Comparison of ENCODE assay signal across 8 cellular contexts in the genomic region with DNA sequence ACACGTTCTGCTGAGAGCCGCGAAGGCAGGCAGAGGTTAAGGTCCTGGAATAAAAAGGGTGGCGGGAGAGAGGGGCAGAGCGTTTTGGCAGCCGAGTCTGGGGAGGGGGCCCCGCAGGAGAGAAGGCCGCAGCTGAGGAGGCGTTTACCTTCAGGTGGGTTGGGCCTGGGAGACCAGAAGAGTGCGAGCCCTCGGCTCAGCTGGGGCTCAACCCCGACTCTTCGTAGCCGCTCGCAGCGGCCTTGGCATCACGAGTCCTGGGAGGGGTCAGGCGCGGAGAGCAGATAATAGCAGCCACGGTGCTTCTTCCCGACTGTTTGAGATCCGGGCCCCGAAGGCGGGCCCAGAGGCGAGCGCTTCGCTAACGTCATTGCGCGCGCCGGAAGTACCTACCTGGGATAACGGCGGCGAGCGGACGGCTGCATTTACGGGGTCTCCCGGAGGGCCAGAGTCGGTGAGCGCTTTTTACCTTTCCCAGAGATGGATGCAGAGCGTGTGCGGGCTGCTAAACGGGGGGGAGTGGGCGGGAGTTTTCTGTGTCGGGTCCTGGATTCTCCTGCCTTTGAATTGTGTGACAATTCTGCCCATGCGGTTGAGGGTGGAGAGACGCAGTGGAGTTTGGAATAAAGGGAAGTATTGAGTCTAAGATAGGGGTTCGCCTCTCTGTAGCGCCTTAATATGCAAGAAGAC. TPM values are rescaled to one million over a fixed set of nuclear protein-coding genes. Genes with fewer than 3 reads are reported as not detected.
DNase-seq lines count a peak whose midpoint lies in the region; ATAC-seq, FAIRE-seq and TF ChIP-seq lines count a peak whose summit lies in the region.

A gene with protein sequence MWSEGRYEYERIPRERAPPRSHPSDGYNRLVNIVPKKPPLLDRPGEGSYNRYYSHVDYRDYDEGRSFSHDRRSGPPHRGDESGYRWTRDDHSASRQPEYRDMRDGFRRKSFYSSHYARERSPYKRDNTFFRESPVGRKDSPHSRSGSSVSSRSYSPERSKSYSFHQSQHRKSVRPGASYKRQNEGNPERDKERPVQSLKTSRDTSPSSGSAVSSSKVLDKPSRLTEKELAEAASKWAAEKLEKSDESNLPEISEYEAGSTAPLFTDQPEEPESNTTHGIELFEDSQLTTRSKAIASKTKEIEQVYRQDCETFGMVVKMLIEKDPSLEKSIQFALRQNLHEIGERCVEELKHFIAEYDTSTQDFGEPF (plus strand): TSS at position 392 of the 690 bp plus-strand sequence. CDS start 9,736 bp downstream, outside the sequence.
A gene with protein sequence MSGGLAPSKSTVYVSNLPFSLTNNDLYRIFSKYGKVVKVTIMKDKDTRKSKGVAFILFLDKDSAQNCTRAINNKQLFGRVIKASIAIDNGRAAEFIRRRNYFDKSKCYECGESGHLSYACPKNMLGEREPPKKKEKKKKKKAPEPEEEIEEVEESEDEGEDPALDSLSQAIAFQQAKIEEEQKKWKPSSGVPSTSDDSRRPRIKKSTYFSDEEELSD (minus strand): TSS at position 319 of the 690 bp plus-strand sequence. CDS start 1,992 bp downstream, outside the sequence.

- ATAC-seq in GM18907 (IDR thresholded peaks at IDR 0.05; ENCODE audit: unreplicated experiment) (peak; percentile 96), HG03139 (IDR thresholded peaks at IDR 0.05; ENCODE audit: unreplicated experiment) (peak; percentile 94)
- ATAC-seq in activated CD4-positive, CD25-positive, alpha-beta regulatory T cell treated with anti-CD3 and anti-CD28 coated beads, Interleukin-2, amount 50 U/mL, for 24 hours, result peak; percentile 92 to 95
- ATAC-seq in central memory CD8-positive, alpha-beta T cell (replicated peaks; ENCODE audit: extremely low read depth, poor library complexity, severe bottlenecking), result peak; percentile 85

- no peaks in the 10 kb centered on the region for H3K27me3 Mint-ChIP-seq in central memory CD8-positive, alpha-beta T cell

- peak within 1 kb of the TSS; percentile 62 to 71 for H3K27ac ChIP-seq in kidney (ENCODE audit: low read depth in 2 of 2, low read length in 2 of 2)

- TF ChIP-seq CTCF in kidney (IDR thresholded peaks at IDR 0.05; ENCODE audit: borderline replicate concordance, extremely low read depth, insufficient read depth), result no peak

- H3K9me3 ChIP-seq in kidney (ENCODE audit: control insufficient read depth in 1 of 2, low read length in 2 of 2), result no peaks in the 10 kb centered on the region

- peak within 1 kb of the TSS; percentile 99 for H3K27ac Mint-ChIP-seq in central memory CD8-positive, alpha-beta T cell (ENCODE audit: low read depth)

- no peak for FAIRE-seq in kidney (lab: Jason Lieb, UNC)

- intact Hi-C loops in kidney (cut with DNase I), result no loop called here

- peaks cover 0 to 7% of the 10 kb centered on the region in 2 donors for H3K36me3 ChIP-seq in kidney (ENCODE audit: control insufficient read depth in 1 of 2, insufficient read depth in 2 of 2, low read length in 2 of 2)

- H3K9ac ChIP-seq in kidney (ENCODE audit: low read length in 2 of 2), result peak within 1 kb of the TSS; percentile 75 to 98

- H3K9me3 Mint-ChIP-seq in central memory CD8-positive, alpha-beta T cell, result no peaks in the 10 kb centered on the region

- peak; percentile 85 for DNase-seq in AG08396 (ENCODE audit: low spot score)
- peak; percentile 64 for DNase-seq in NCI-H2227 treated with DMSO at 0.1 percent for 48 hours (lab: John Stamatoyannopoulos, UW)
- DNase-seq in central memory CD8-positive, alpha-beta T cell (ENCODE audit: low spot score in 2 of 2), result peak; percentile 63 to 64
- peak; percentile 92 for DNase-seq in kidney
- DNase-seq in stimulated activated CD4-positive, alpha-beta T cell treated with anti-CD3 and anti-CD28 coated beads, Interleukin-15, amount 100 ng/mL, for 24 hours, result peak; percentile 87

- H3K4me1 Mint-ChIP-seq in central memory CD8-positive, alpha-beta T cell, result peaks cover 58% of the 10 kb centered on the region

- peaks cover 15% of the 10 kb centered on the region in 2 donors for H3K4me1 ChIP-seq in kidney (ENCODE audit: control insufficient read depth in 1 of 2, insufficient read depth in 1 of 2, low read depth in 1 of 2, low read length in 2 of 2)

- peaks cover 32% of the 10 kb centered on the region for H3K36me3 Mint-ChIP-seq in central memory CD8-positive, alpha-beta T cell (ENCODE audit: insufficient read depth)

- peak within 1 kb of the TSS; percentile 95 for H3K4me3 Mint-ChIP-seq in central memory CD8-positive, alpha-beta T cell

- peak within 1 kb of the TSS; percentile 98 to 99 for H3K4me3 ChIP-seq in kidney (ENCODE audit: low read length in 2 of 2)

RNA-seq across cellular contexts. Expression of the first gene that starts in this region (rescaled TPM):
- total RNA-seq in kidney, result 51.9 TPM
- polyA plus RNA-seq in kidney (ENCODE audit: insufficient read depth, low read depth, low replicate concordance), result 32.0 TPM

RNA-seq across cellular contexts. Expression of the second gene that starts in this region (rescaled TPM):
- 45.6 TPM for total RNA-seq in kidney
- polyA plus RNA-seq in kidney (ENCODE audit: insufficient read depth, low read depth, low replicate concordance), result 87.5 TPM

Comparison
In these comparisons a context has a peak if more than half of its experiments do, and no peak if none do; other contexts are left out.
1. Peak in every context shown above with its lines: DNase-seq, ATAC-seq, H3K4me3 ChIP-seq and H3K27ac ChIP-seq.